In genomic region chrX:68934421-68934820, GRCh38 we compare ENCODE assay signal across 17 cellular contexts.
"Had no signal": no experiment of that assay in that cellular context is flagged by ENCODE, and none has a peak within 500 bp of the region (broad histone marks: within the 10 kb centered on the region; RNA-seq: fewer than 3 reads in every experiment).

No MANE protein-coding gene starts in this region.

- H3K27ac Mint-ChIP-seq: activated CD8-positive, alpha-beta T cell treated with anti-CD3 and anti-CD28 coated beads for 36 hours; activated naive CD4-positive, alpha-beta T cell treated with anti-CD3 and anti-CD28 coated beads, Interleukin-2, amount 50 U/mL, for 72 hours; dendritic cell treated with granulocyte-macrophage colony-stimulating factor and Interleukin-4, amounts not matched to agents 40 ng/mL and 50 ng/mL, for 4 days; type B pancreatic cell; WTC11 had no signal

- H3K4me3 Mint-ChIP-seq: activated CD8-positive, alpha-beta T cell treated with anti-CD3 and anti-CD28 coated beads for 36 hours; brain; central memory CD8-positive, alpha-beta T cell; dendritic cell treated with granulocyte-macrophage colony-stimulating factor and Interleukin-4, amounts not matched to agents 40 ng/mL and 50 ng/mL, for 4 days; type B pancreatic cell; WTC11 had no signal

- DNase-seq: activated CD4-positive, alpha-beta T cell treated with anti-CD3 and anti-CD28 coated beads for 48 hours; activated CD8-positive, alpha-beta T cell treated with anti-CD3 and anti-CD28 coated beads for 36 hours; activated effector memory CD4-positive, alpha-beta T cell treated with anti-CD3 and anti-CD28 coated beads, Interleukin-2, amount 50 U/mL, for 16 hours; activated T-cell treated with anti-CD3 and anti-CD28 coated beads, Interleukin-2, amount 50 U/mL, for 48 hours; amniotic stem cell; effector memory CD4-positive, alpha-beta T cell; foreskin melanocyte; mammary epithelial cell; stimulated activated CD4-positive, alpha-beta T cell treated with anti-CD3 and anti-CD28 coated beads, Interleukin-4, amount 100 ng/mL, for 24 hours; stimulated activated naive CD4-positive, alpha-beta T cell; SW 1271 had no signal

- H3K9me3 Mint-ChIP-seq: activated CD8-positive, alpha-beta T cell treated with anti-CD3 and anti-CD28 coated beads for 36 hours; activated naive CD4-positive, alpha-beta T cell treated with anti-CD3 and anti-CD28 coated beads, Interleukin-2, amount 50 U/mL, for 72 hours; central memory CD8-positive, alpha-beta T cell; dendritic cell treated with granulocyte-macrophage colony-stimulating factor and Interleukin-4, amounts not matched to agents 40 ng/mL and 50 ng/mL, for 4 days; type B pancreatic cell; WTC11 had no signal

- H3K36me3 Mint-ChIP-seq: activated naive CD4-positive, alpha-beta T cell treated with anti-CD3 and anti-CD28 coated beads, Interleukin-2, amount 50 U/mL, for 72 hours; brain; type B pancreatic cell; WTC11 had no signal

- H3K4me1 Mint-ChIP-seq: central memory CD8-positive, alpha-beta T cell had no signal

- H3K27me3 Mint-ChIP-seq: activated CD8-positive, alpha-beta T cell treated with anti-CD3 and anti-CD28 coated beads for 36 hours; central memory CD8-positive, alpha-beta T cell; dendritic cell treated with granulocyte-macrophage colony-stimulating factor and Interleukin-4, amounts not matched to agents 40 ng/mL and 50 ng/mL, for 4 days; type B pancreatic cell had no signal
